ENCODE assay signal across 8 cellular contexts in genomic region chr17:81867123-81867951, GRCh38. TPM values are rescaled to one million over a fixed set of nuclear protein-coding genes. Genes with fewer than 3 reads are reported as not detected.
DNase-seq lines count a peak whose midpoint lies in the region; ATAC-seq and TF ChIP-seq lines count a peak whose summit lies in the region.

No MANE protein-coding gene starts in this region.

- H3K9me3 Mint-ChIP-seq in activated T-helper 2 cell treated with anti-CD3 and anti-CD28 coated beads, Interferon-gamma antibody, Interleukin-2, Interleukin-4, amounts not matched to agents 10 μg/mL and 5 μg/mL and 100 μg/mL, durations not matched to agents 14 hours and 24 hours and 36 hours = no peaks in the 10 kb centered on the region

- peaks cover 51% of the 10 kb centered on the region for H3K4me1 ChIP-seq in testis

- H3K4me3 ChIP-seq in MG63 = no peak overlapping the region
- no peak overlapping the region for H3K4me3 ChIP-seq in testis

- H3K27me3 ChIP-seq in MG63 (no peaks in the 10 kb centered on the region), testis (no peaks in the 10 kb centered on the region)

- H3K4me3 Mint-ChIP-seq in activated T-helper 2 cell treated with anti-CD3 and anti-CD28 coated beads, Interferon-gamma antibody, Interleukin-2, Interleukin-4, amounts not matched to agents 10 μg/mL and 5 μg/mL and 100 μg/mL, durations not matched to agents 14 hours and 24 hours and 36 hours (ENCODE audit: low read depth) = peak overlapping the region; percentile 33

- peak overlapping the region in 1 of 2 donors; percentile 54 for H3K27ac ChIP-seq in testis

- ATAC-seq in HG02981 (IDR thresholded peaks at IDR 0.05; ENCODE audit: unreplicated experiment) = no peak

- DNase-seq in GF-D8 (lab: John Stamatoyannopoulos, UW) = peak; percentile 61
- peak; percentile 68 for DNase-seq in MG63
- no peak for DNase-seq in activated T-helper 2 cell treated with anti-CD3 and anti-CD28 coated beads, Interferon-gamma antibody, Interleukin-2, Interleukin-4, amounts not matched to agents 10 μg/mL and 5 μg/mL and 100 μg/mL, durations not matched to agents 14 hours and 24 hours and 36 hours (ENCODE audit: low spot score)
- peak; percentile 58 for DNase-seq in iris pigment epithelial cell (ENCODE audit: low read depth)
- peak; percentile 58 for DNase-seq in testis
- no peak for DNase-seq in DMS79 treated with DMSO at 0.1 percent for 48 hours (lab: John Stamatoyannopoulos, UW)
- no peak for DNase-seq in GDM1 (lab: John Stamatoyannopoulos, UW)

- no peak for TF ChIP-seq CTCF in testis (IDR thresholded peaks at IDR 0.05)

- no peaks in the 10 kb centered on the region for H3K27me3 Mint-ChIP-seq in activated T-helper 2 cell treated with anti-CD3 and anti-CD28 coated beads, Interferon-gamma antibody, Interleukin-2, Interleukin-4, amounts not matched to agents 10 μg/mL and 5 μg/mL and 100 μg/mL, durations not matched to agents 14 hours and 24 hours and 36 hours (ENCODE audit: low read depth)

- no peaks in the 10 kb centered on the region for H3K9me3 ChIP-seq in MG63
- H3K9me3 ChIP-seq in testis = no peaks in the 10 kb centered on the region

- peaks cover 63% of the 10 kb centered on the region for H3K36me3 Mint-ChIP-seq in activated T-helper 2 cell treated with anti-CD3 and anti-CD28 coated beads, Interferon-gamma antibody, Interleukin-2, Interleukin-4, amounts not matched to agents 10 μg/mL and 5 μg/mL and 100 μg/mL, durations not matched to agents 14 hours and 24 hours and 36 hours (ENCODE audit: low read depth)

- WGBS in testis, 2 donors = 52 to 62% methylated on average over 9 to 22 of the region's 22 CpGs

- peaks cover 17% of the 10 kb centered on the region for H3K4me1 Mint-ChIP-seq in activated T-helper 2 cell treated with anti-CD3 and anti-CD28 coated beads, Interferon-gamma antibody, Interleukin-2, Interleukin-4, amounts not matched to agents 10 μg/mL and 5 μg/mL and 100 μg/mL, durations not matched to agents 14 hours and 24 hours and 36 hours (ENCODE audit: low read depth)

- no peak for TF ChIP-seq POLR2A in testis (IDR thresholded peaks at IDR 0.05)

- peak overlapping the region; percentile 63 for H3K27ac Mint-ChIP-seq in activated T-helper 2 cell treated with anti-CD3 and anti-CD28 coated beads, Interferon-gamma antibody, Interleukin-2, Interleukin-4, amounts not matched to agents 10 μg/mL and 5 μg/mL and 100 μg/mL, durations not matched to agents 14 hours and 24 hours and 36 hours

- intact Hi-C loops in activated T-helper 2 cell treated with anti-CD3 and anti-CD28 coated beads, Interferon-gamma antibody, Interleukin-2, Interleukin-4, amounts not matched to agents 10 μg/mL and 5 μg/mL and 100 μg/mL, durations not matched to agents 14 hours and 24 hours and 36 hours (cut with micrococcal nuclease) = no loop called here
- intact Hi-C loops in testis (cut with DNase I; ENCODE audit: low total_unique reads) = no loop called here

- H3K36me3 ChIP-seq in MG63 (peaks cover 76% of the 10 kb centered on the region), testis (ENCODE audit: low read depth, missing control alignments) (no peaks in the 10 kb centered on the region)

RNA-seq across cellular contexts. Expression of gene ARHGDIA, which starts 3.8 kb away (rescaled TPM):
- total RNA-seq in MG63 (2014; rRNA removed; shearing (Covaris generic); ENCODE audit: low replicate concordance) = 114 and 185 TPM in 2 replicates
- total RNA-seq in activated T-helper 2 cell treated with anti-CD3 and anti-CD28 coated beads, Interferon-gamma antibody, Interleukin-2, Interleukin-4, amounts not matched to agents 10 μg/mL and 5 μg/mL and 100 μg/mL, durations not matched to agents 14 hours and 24 hours and 36 hours = 713 and 715 TPM in 2 replicates
- total RNA-seq in testis = 100 to 1,000 TPM; 135 to 161 TPM
- polyA plus RNA-seq in testis (ENCODE audit: insufficient read depth, low read depth, low replicate concordance) = 201 TPM

RNA-seq across cellular contexts. Expression of gene P4HB, which starts 7.0 kb away (rescaled TPM):
- total RNA-seq in MG63 (2014; rRNA removed; shearing (Covaris generic); ENCODE audit: low replicate concordance) = 531 and 798 TPM in 2 replicates
- total RNA-seq in activated T-helper 2 cell treated with anti-CD3 and anti-CD28 coated beads, Interferon-gamma antibody, Interleukin-2, Interleukin-4, amounts not matched to agents 10 μg/mL and 5 μg/mL and 100 μg/mL, durations not matched to agents 14 hours and 24 hours and 36 hours = 545 and 603 TPM in 2 replicates
- 100 to 1,000 TPM; 205 to 230 TPM for total RNA-seq in testis
- polyA plus RNA-seq in testis (ENCODE audit: insufficient read depth, low read depth, low replicate concordance) = 213 TPM

RNA-seq across cellular contexts. Expression of gene ALYREF, which starts 24.0 kb away (rescaled TPM):
- 313 and 425 TPM in 2 replicates for total RNA-seq in MG63 (2014; rRNA removed; shearing (Covaris generic); ENCODE audit: low replicate concordance)
- total RNA-seq in activated T-helper 2 cell treated with anti-CD3 and anti-CD28 coated beads, Interferon-gamma antibody, Interleukin-2, Interleukin-4, amounts not matched to agents 10 μg/mL and 5 μg/mL and 100 μg/mL, durations not matched to agents 14 hours and 24 hours and 36 hours = 237 and 240 TPM in 2 replicates
- 100 to 1,000 TPM; 114 to 124 TPM for total RNA-seq in testis
- polyA plus RNA-seq in testis (ENCODE audit: insufficient read depth, low read depth, low replicate concordance) = 140 TPM

RNA-seq across cellular contexts. Expression of gene ANAPC11, which starts 24.2 kb away (rescaled TPM):
- total RNA-seq in MG63 (2014; rRNA removed; shearing (Covaris generic); ENCODE audit: low replicate concordance) = 161 and 303 TPM in 2 replicates
- total RNA-seq in activated T-helper 2 cell treated with anti-CD3 and anti-CD28 coated beads, Interferon-gamma antibody, Interleukin-2, Interleukin-4, amounts not matched to agents 10 μg/mL and 5 μg/mL and 100 μg/mL, durations not matched to agents 14 hours and 24 hours and 36 hours = 108 and 119 TPM in 2 replicates
- total RNA-seq in testis = 100 to 1,000 TPM; 191 to 198 TPM
- polyA plus RNA-seq in testis (ENCODE audit: insufficient read depth, low read depth, low replicate concordance) = 195 TPM

RNA-seq across cellular contexts. Expression of gene PPP1R27, which starts 32.5 kb away (rescaled TPM):
- not detected in 2 replicates for total RNA-seq in MG63 (2014; rRNA removed; shearing (Covaris generic); ENCODE audit: low replicate concordance)
- not detected in 2 replicates for total RNA-seq in activated T-helper 2 cell treated with anti-CD3 and anti-CD28 coated beads, Interferon-gamma antibody, Interleukin-2, Interleukin-4, amounts not matched to agents 10 μg/mL and 5 μg/mL and 100 μg/mL, durations not matched to agents 14 hours and 24 hours and 36 hours
- 1 to 10 TPM; 1.6 to 1.9 TPM for total RNA-seq in testis
- 7.5 TPM for polyA plus RNA-seq in testis (ENCODE audit: insufficient read depth, low read depth, low replicate concordance)

Comparison
In these comparisons a context has a peak if more than half of its experiments do, and no peak if none do; other contexts are left out.
1. DNase-seq: peak in GF-D8 (single experiment), MG63 (single experiment), iris pigment epithelial cell (single experiment) and testis (single experiment); none in activated T-helper 2 cell treated with anti-CD3 and anti-CD28 coated beads, Interferon-gamma antibody, Interleukin-2, Interleukin-4, amounts not matched to agents 10 μg/mL and 5 μg/mL and 100 μg/mL, durations not matched to agents 14 hours and 24 hours and 36 hours (single experiment), DMS79 treated with DMSO at 0.1 percent for 48 hours (single experiment) and GDM1 (single experiment).